Comparison of ENCODE assay signal across 1 cellular context in genomic region chr10:80461208-80462183, GRCh38.
TF ChIP-seq lines count a peak whose summit lies in the region.

No MANE protein-coding gene starts in this region.

TF ChIP-seq in K562, 482 proteins besides CTCF, POLR2A, EP300 and RAD21 (continued from another document):
- 0 out of 2 replicates have a peak, but pooled peaks have one; percentile 9 for TF ChIP-seq PTBP1 (IDR thresholded peaks at IDR 0.05; ENCODE audit: low read depth, low read length)
TF ChIP-seq in K562: peak in this region for 4.
